27 cellular contexts compared by ENCODE assay signal in genomic region chr12:44003721-44004120, GRCh38.
"Had no signal": no experiment of that assay in that cellular context is flagged by ENCODE, and none has a peak within 500 bp of the region (broad histone marks: within the 10 kb centered on the region; RNA-seq: fewer than 3 reads in every experiment).

No MANE protein-coding gene starts in this region.

- H3K27me3 ChIP-seq: heart left ventricle, ovary, suprapubic skin, tibial artery, uterus had no signal

- H3K4me1 Mint-ChIP-seq: immature natural killer cell, neural crest cell had no signal

- H3K9me3 ChIP-seq: prostate gland, uterus had no signal

- H3K27ac ChIP-seq: heart left ventricle, left ventricle myocardium inferior, ovary, prostate gland, skin epidermis, suprapubic skin, thoracic aorta, tibial artery, uterus had no signal

- H3K27me3 Mint-ChIP-seq: naive thymus-derived CD4-positive, alpha-beta T cell; natural killer cell treated with Interleukin-12 subunit alpha and Interleukin-12 subunit beta and Interleukin-15 and Interleukin-18, amount 100 ng/mL, for 72 hours; stimulated activated naive CD8-positive, alpha-beta T cell treated with anti-CD3 and anti-CD28 coated beads, Interleukin-15, Interleukin-2, amounts not matched to agents 100 ng/mL and 50 ng/mL, for 24 hours; type B pancreatic cell had no signal

- H3K27ac Mint-ChIP-seq: immature natural killer cell; naive thymus-derived CD4-positive, alpha-beta T cell; natural killer cell treated with Interleukin-12 subunit alpha and Interleukin-12 subunit beta and Interleukin-15 and Interleukin-18, amount 100 ng/mL, for 72 hours; stimulated activated naive CD8-positive, alpha-beta T cell treated with anti-CD3 and anti-CD28 coated beads, Interleukin-15, Interleukin-2, amounts not matched to agents 100 ng/mL and 50 ng/mL, for 24 hours; type B pancreatic cell had no signal

- H3K4me1 ChIP-seq: heart left ventricle, left ventricle myocardium inferior, prostate gland, suprapubic skin, tibial artery, uterus had no signal

- H3K4me3 ChIP-seq: heart left ventricle, left ventricle myocardium inferior, lung, mucosa of descending colon, ovary, prostate gland, skin epidermis, suprapubic skin, thoracic aorta, tibial artery, uterus had no signal

- H3K36me3 ChIP-seq: ovary, prostate gland, suprapubic skin, thoracic aorta, uterus had no signal

- H3K4me3 Mint-ChIP-seq: immature natural killer cell; naive thymus-derived CD4-positive, alpha-beta T cell; natural killer cell treated with Interleukin-12 subunit alpha and Interleukin-12 subunit beta and Interleukin-15 and Interleukin-18, amount 100 ng/mL, for 72 hours; neural crest cell; stimulated activated naive CD8-positive, alpha-beta T cell treated with anti-CD3 and anti-CD28 coated beads, Interleukin-15, Interleukin-2, amounts not matched to agents 100 ng/mL and 50 ng/mL, for 24 hours; type B pancreatic cell had no signal

- DNase-seq: heart left ventricle; hypothalamus; immature natural killer cell; left ventricle myocardium inferior; mesendoderm; midbrain; mucosa of descending colon; naive thymus-derived CD4-positive, alpha-beta T cell; ovary; retina; right cardiac atrium; stimulated activated CD4-positive, alpha-beta T cell treated with anti-CD3 and anti-CD28 coated beads, Interleukin-12 subunit alpha, Interleukin-12 subunit beta, amount 100 ng/mL, for 4 hours; stimulated activated CD4-positive, alpha-beta T cell treated with anti-CD3 and anti-CD28 coated beads, Interleukin-15, amount 100 ng/mL, for 24 hours; stimulated activated CD4-positive, alpha-beta T cell treated with anti-CD3 and anti-CD28 coated beads, Interleukin-2, amount 100 ng/mL, for 24 hours; stimulated activated CD4-positive, alpha-beta T cell treated with anti-CD3 and anti-CD28 coated beads, Interleukin-4, amount 100 ng/mL, for 1 hour; stimulated activated naive CD4-positive, alpha-beta T cell; tibial artery; uterus had no signal
